In genomic region chr6:22015944-22016343, GRCh38 we compare ENCODE assay signal across 29 cellular contexts.
"Had no signal": no experiment of that assay in that cellular context is flagged by ENCODE, and none has a peak within 500 bp of the region (broad histone marks: within the 10 kb centered on the region; RNA-seq: fewer than 3 reads in every experiment).

No MANE protein-coding gene starts in this region.

- H3K36me3 Mint-ChIP-seq: natural killer cell; stimulated activated effector memory CD8-positive, alpha-beta T cell treated with anti-CD3 and anti-CD28 coated beads, Interleukin-12 subunit alpha, Interleukin-12 subunit beta, amount 100 ng/mL, for 72 hours; stimulated activated naive B cell treated with anti-CD40 and anti-IgM and Interleukin-4, amounts not matched to agents 10 μg/mL and 1 μg/mL and 100 μg/mL, for 72 hours had no signal

- H2AFZ ChIP-seq: parathyroid adenoma had no signal

- H3K27me3 Mint-ChIP-seq: progenitor cell of endocrine pancreas; stimulated activated naive B cell treated with anti-CD40 and anti-IgM and Interleukin-4, amounts not matched to agents 10 μg/mL and 1 μg/mL and 100 μg/mL, for 72 hours; stimulated activated naive CD8-positive, alpha-beta T cell treated with anti-CD3 and anti-CD28 coated beads, Interleukin-15, Interleukin-2, amounts not matched to agents 100 ng/mL and 50 ng/mL, for 24 hours had no signal

- H3K4me1 ChIP-seq: parathyroid adenoma, psoas muscle, right lobe of liver, stomach, thyroid gland, tibial nerve, upper lobe of left lung, vagina had no signal

- ATAC-seq: natural killer cell; psoas muscle; right cardiac atrium; right lobe of liver; stimulated activated effector memory CD8-positive, alpha-beta T cell treated with anti-CD3 and anti-CD28 coated beads, Interleukin-12 subunit alpha, Interleukin-12 subunit beta, amount 100 ng/mL, for 72 hours; stimulated activated naive B cell treated with anti-CD40 and anti-IgM and Interleukin-4, amounts not matched to agents 10 μg/mL and 1 μg/mL and 100 μg/mL, for 72 hours had no signal

- H3K27ac Mint-ChIP-seq: natural killer cell; stimulated activated effector memory CD8-positive, alpha-beta T cell treated with anti-CD3 and anti-CD28 coated beads, Interleukin-12 subunit alpha, Interleukin-12 subunit beta, amount 100 ng/mL, for 72 hours; stimulated activated naive B cell treated with anti-CD40 and anti-IgM and Interleukin-4, amounts not matched to agents 10 μg/mL and 1 μg/mL and 100 μg/mL, for 72 hours; stimulated activated naive CD8-positive, alpha-beta T cell treated with anti-CD3 and anti-CD28 coated beads, Interleukin-15, Interleukin-2, amounts not matched to agents 100 ng/mL and 50 ng/mL, for 24 hours had no signal

- H3K4me1 Mint-ChIP-seq: natural killer cell; nephron; stimulated activated effector memory CD8-positive, alpha-beta T cell treated with anti-CD3 and anti-CD28 coated beads, Interleukin-12 subunit alpha, Interleukin-12 subunit beta, amount 100 ng/mL, for 72 hours; stimulated activated naive B cell treated with anti-CD40 and anti-IgM and Interleukin-4, amounts not matched to agents 10 μg/mL and 1 μg/mL and 100 μg/mL, for 72 hours had no signal

- FAIRE-seq: small intestine, urothelium cell line had no signal

- H3K9me3 ChIP-seq: ovary, psoas muscle, right lobe of liver, sigmoid colon, stomach, thoracic aorta, thyroid gland, tibial nerve, upper lobe of left lung, vagina had no signal

- H3K36me3 ChIP-seq: ovary, right lobe of liver, sigmoid colon, stomach, thoracic aorta, thyroid gland, upper lobe of left lung, vagina had no signal

- DNase-seq: natural killer cell; occipital lobe; ovary; posterior cingulate gyrus; psoas muscle; right cardiac atrium; right lobe of liver; sigmoid colon; small intestine; stimulated activated CD4-positive, alpha-beta T cell treated with anti-CD3 and anti-CD28 coated beads, Interleukin-15, amount 100 ng/mL, for 24 hours; stimulated activated CD4-positive, alpha-beta T cell treated with anti-CD3 and anti-CD28 coated beads, Interleukin-2, amount 100 ng/mL, for 24 hours; stimulated activated CD4-positive, alpha-beta T cell treated with anti-CD3 and anti-CD28 coated beads, Interleukin-2, amount 100 ng/mL, for 48 hours; stimulated activated CD4-positive, alpha-beta T cell treated with anti-CD3 and anti-CD28 coated beads, Interleukin-4, amount 100 ng/mL, for 24 hours; stimulated activated naive B cell treated with anti-CD40 and anti-IgM and Interleukin-4, amounts not matched to agents 10 μg/mL and 1 μg/mL and 100 μg/mL, for 72 hours; stimulated activated naive CD4-positive, alpha-beta T cell treated with Interleukin-2 at 50 U/mL for 16 hours; stomach; thyroid gland; trophoblast cell had no signal

- H3K4me3 ChIP-seq: ovary, psoas muscle, right lobe of liver, sigmoid colon, stomach, thoracic aorta, thyroid gland, tibial nerve, upper lobe of left lung, vagina had no signal

- H3K27me3 ChIP-seq: ovary, right lobe of liver, sigmoid colon, stomach, thyroid gland, tibial nerve, upper lobe of left lung, vagina had no signal

- H3K9me3 Mint-ChIP-seq: natural killer cell; nephron; stimulated activated naive B cell treated with anti-CD40 and anti-IgM and Interleukin-4, amounts not matched to agents 10 μg/mL and 1 μg/mL and 100 μg/mL, for 72 hours had no signal

- H3K4me3 Mint-ChIP-seq: natural killer cell; nephron; neural crest cell; stimulated activated effector memory CD8-positive, alpha-beta T cell treated with anti-CD3 and anti-CD28 coated beads, Interleukin-12 subunit alpha, Interleukin-12 subunit beta, amount 100 ng/mL, for 72 hours; stimulated activated naive B cell treated with anti-CD40 and anti-IgM and Interleukin-4, amounts not matched to agents 10 μg/mL and 1 μg/mL and 100 μg/mL, for 72 hours; stimulated activated naive CD8-positive, alpha-beta T cell treated with anti-CD3 and anti-CD28 coated beads, Interleukin-15, Interleukin-2, amounts not matched to agents 100 ng/mL and 50 ng/mL, for 24 hours had no signal

- H3K79me2 ChIP-seq: parathyroid adenoma had no signal

- H3K9ac ChIP-seq: parathyroid adenoma had no signal

- H3K27ac ChIP-seq: ovary, parathyroid adenoma, psoas muscle, right lobe of liver, sigmoid colon, stomach, thoracic aorta, thyroid gland, tibial nerve, vagina had no signal
